In genomic region chr4:66688674-66689073, GRCh38 we compare ENCODE assay signal across 8 cellular contexts.
A peak's percentile ranks its signal among the peaks of the same experiment; 100 is the strongest.
DNase-seq lines count a peak whose midpoint lies in the region; ATAC-seq and TF ChIP-seq lines count a peak whose summit lies in the region.

No MANE protein-coding gene starts in this region.

- H4K20me1 ChIP-seq in PC-3 (ENCODE audit: low read length) = no peaks in the 10 kb centered on the region

- no peaks in the 10 kb centered on the region for H3K9me3 Mint-ChIP-seq in activated T-cell treated with anti-CD3 and anti-CD28 coated beads, Interleukin-2, amount 50 U/mL, for 24 hours

- DNase-seq in BJ (ENCODE audit: low read depth) (no peak), HT-29 (ENCODE audit: low spot score) (peak; percentile 26), PC-3 (peak; percentile 67), fibroblast of the aortic adventitia (ENCODE audit: low read depth) (peak; percentile 80), tibial artery (no peak), NCI-H128 (lab: John Stamatoyannopoulos, UW; ENCODE audit: unreplicated experiment) (no peak)
- no peak for DNase-seq in activated T-cell treated with anti-CD3 and anti-CD28 coated beads, Interleukin-2, amount 50 U/mL, for 24 hours
- no peak for DNase-seq in stimulated activated CD8-positive, alpha-beta memory T cell treated with anti-CD3 and anti-CD28 coated beads, Interleukin-4, amount 100 ng/mL, for 48 hours

- H3K36me3 Mint-ChIP-seq in activated T-cell treated with anti-CD3 and anti-CD28 coated beads, Interleukin-2, amount 50 U/mL, for 24 hours (ENCODE audit: low read depth) = no peaks in the 10 kb centered on the region

- POLR2A ChIA-PET in BJ (lab: Charles Lee) (no interaction called here), PC-3 (lab: Charles Lee; ENCODE audit: unreplicated experiment) (no interaction called here)

- no peaks in the 10 kb centered on the region for H3F3A ChIP-seq in PC-3 (ENCODE audit: low read length, unreplicated experiment)

- no peaks in the 10 kb centered on the region for H3K9me2 ChIP-seq in PC-3 (replicated peaks; ENCODE audit: low read length)

- H3K4me3 Mint-ChIP-seq in activated T-cell treated with anti-CD3 and anti-CD28 coated beads, Interleukin-2, amount 50 U/mL, for 24 hours = no peak overlapping the region

- H3K4me3 ChIP-seq in BJ (ENCODE audit: low read depth, low read length) = no peak overlapping the region
- H3K4me3 ChIP-seq in PC-3 (ENCODE audit: low read length) = no peak overlapping the region
- H3K4me3 ChIP-seq in fibroblast of the aortic adventitia (ENCODE audit: low read depth, low read length) = no peak overlapping the region
- H3K4me3 ChIP-seq in tibial artery = no peak overlapping the region

- peak; percentile 40 for TF ChIP-seq CTCF in BJ (IDR thresholded peaks at IDR 0.05; ENCODE audit: insufficient read depth, low read depth, low read length)
- peak; percentile 77 for TF ChIP-seq CTCF in PC-3 (conservative IDR thresholded peaks at IDR 0.05; ENCODE audit: low read depth, low read length)
- TF ChIP-seq CTCF in fibroblast of the aortic adventitia (IDR thresholded peaks at IDR 0.05; ENCODE audit: insufficient read depth, low read length) = peak; percentile 42
- no peak for TF ChIP-seq CTCF in tibial artery (IDR thresholded peaks at IDR 0.05)

- H3K9ac ChIP-seq in PC-3 (ENCODE audit: low read length) = no peak overlapping the region

- no peak overlapping the region for H3K27ac Mint-ChIP-seq in activated T-cell treated with anti-CD3 and anti-CD28 coated beads, Interleukin-2, amount 50 U/mL, for 24 hours

- peak; percentile 95 for ATAC-seq in PC-3

- no peaks in the 10 kb centered on the region for H3K27me3 Mint-ChIP-seq in activated T-cell treated with anti-CD3 and anti-CD28 coated beads, Interleukin-2, amount 50 U/mL, for 24 hours

- H3K36me3 ChIP-seq in BJ (ENCODE audit: control insufficient read depth, insufficient read depth, low read length) (no peaks in the 10 kb centered on the region), PC-3 (ENCODE audit: low read depth, low read length) (no peaks in the 10 kb centered on the region), tibial artery (no peaks in the 10 kb centered on the region)

- H3K9me3 ChIP-seq in PC-3 (ENCODE audit: low read length) = no peaks in the 10 kb centered on the region
- no peaks in the 10 kb centered on the region for H3K9me3 ChIP-seq in tibial artery

- BruUV-seq in PC-3 (replicated peaks; lab: Mats Ljungman, UMichigan) = no TSS peak

- intact Hi-C loops in PC-3 (cut with micrococcal nuclease) (loop anchor here (2.0 to 5.0 kb wide), 8 partner anchors 114 to 1681 kb away; no protein-coding TSS in a partner anchor), tibial artery (cut with DNase I; ENCODE audit: low total_unique reads) (no loop called here)

- CTCF ChIA-PET in BJ (lab: Yijun Ruan, JAX) = interaction anchor here (0.6 kb wide), 1 partner anchor 13 kb away, joined by 3 read pairs; no protein-coding TSS in a partner anchor
- CTCF ChIA-PET in PC-3 (lab: Charles Lee) = no interaction called here

- H3K4me1 Mint-ChIP-seq in activated T-cell treated with anti-CD3 and anti-CD28 coated beads, Interleukin-2, amount 50 U/mL, for 24 hours (ENCODE audit: low read depth) = no peaks in the 10 kb centered on the region

- no peak overlapping the region for H3K4me2 ChIP-seq in PC-3 (ENCODE audit: low read length)

- H3K27me3 ChIP-seq in BJ (ENCODE audit: control insufficient read depth, insufficient read depth, low read length) = no peaks in the 10 kb centered on the region
- H3K27me3 ChIP-seq in PC-3 (ENCODE audit: low read length) = no peaks in the 10 kb centered on the region
- no peaks in the 10 kb centered on the region for H3K27me3 ChIP-seq in tibial artery

- no peak overlapping the region for H2AFZ ChIP-seq in PC-3 (ENCODE audit: low read length)

- H3K27ac ChIP-seq in PC-3 (ENCODE audit: low read length) (no peak overlapping the region), tibial artery (no peak overlapping the region)

- H3K4me1 ChIP-seq in PC-3 (ENCODE audit: insufficient read depth, low read length) (no peaks in the 10 kb centered on the region), tibial artery (no peaks in the 10 kb centered on the region)

- H3K79me2 ChIP-seq in PC-3 (ENCODE audit: low read length) = no peaks in the 10 kb centered on the region

Comparison
In these comparisons a context has a peak if more than half of its experiments do, and no peak if none do; other contexts are left out.
1. DNase-seq: peak in HT-29 (single experiment), PC-3 (single experiment) and fibroblast of the aortic adventitia (single experiment); none in BJ (single experiment), activated T-cell treated with anti-CD3 and anti-CD28 coated beads, Interleukin-2, amount 50 U/mL, for 24 hours (single experiment), tibial artery (0 of 2), NCI-H128 (single experiment) and stimulated activated CD8-positive, alpha-beta memory T cell treated with anti-CD3 and anti-CD28 coated beads, Interleukin-4, amount 100 ng/mL, for 48 hours (single experiment).
2. CTCF ChIP-seq: peak in BJ (single experiment), PC-3 (single experiment) and fibroblast of the aortic adventitia (single experiment); none in tibial artery (0 of 2).